ENCODE assay signal across 19 cellular contexts in genomic region chr14:79408696-79409095, GRCh38.
"Had no signal": no experiment of that assay in that cellular context is flagged by ENCODE, and none has a peak within 500 bp of the region (broad histone marks: within the 10 kb centered on the region; RNA-seq: fewer than 3 reads in every experiment).

No MANE protein-coding gene starts in this region.

- H3K27me3 ChIP-seq: body of pancreas, colonic mucosa, heart left ventricle, spleen, upper lobe of right lung had no signal

- H3K36me3 ChIP-seq: colonic mucosa, heart left ventricle, left ventricle myocardium inferior, spleen, thoracic aorta, upper lobe of right lung, WERI-Rb-1 had no signal

- H3K9ac ChIP-seq: parathyroid adenoma had no signal

- H3K4me3 Mint-ChIP-seq: activated naive CD8-positive, alpha-beta T cell treated with anti-CD3 and anti-CD28 coated beads, Interleukin-2, amount 10 ng/mL, durations not matched to agents 7 days and 5 days; immature natural killer cell; stimulated activated naive B cell treated with anti-CD40 and anti-IgM and Interleukin-4, amounts not matched to agents 10 μg/mL and 1 μg/mL and 100 μg/mL, for 72 hours had no signal

- H3K36me3 Mint-ChIP-seq: activated naive CD8-positive, alpha-beta T cell treated with anti-CD3 and anti-CD28 coated beads, Interleukin-2, amount 10 ng/mL, durations not matched to agents 7 days and 5 days; immature natural killer cell; stimulated activated naive B cell treated with anti-CD40 and anti-IgM and Interleukin-4, amounts not matched to agents 10 μg/mL and 1 μg/mL and 100 μg/mL, for 72 hours had no signal

- H3K9me3 Mint-ChIP-seq: activated naive CD8-positive, alpha-beta T cell treated with anti-CD3 and anti-CD28 coated beads, Interleukin-2, amount 10 ng/mL, durations not matched to agents 7 days and 5 days had no signal

- ATAC-seq: body of pancreas; heart left ventricle; stimulated activated naive B cell treated with anti-CD40 and anti-IgM and Interleukin-4, amounts not matched to agents 10 μg/mL and 1 μg/mL and 100 μg/mL, for 72 hours had no signal

- H3K4me3 ChIP-seq: body of pancreas, colonic mucosa, heart left ventricle, left ventricle myocardium inferior, spleen, thoracic aorta, upper lobe of right lung had no signal

- H3K4me1 Mint-ChIP-seq: activated naive CD8-positive, alpha-beta T cell treated with anti-CD3 and anti-CD28 coated beads, Interleukin-2, amount 10 ng/mL, durations not matched to agents 7 days and 5 days; immature natural killer cell; stimulated activated naive B cell treated with anti-CD40 and anti-IgM and Interleukin-4, amounts not matched to agents 10 μg/mL and 1 μg/mL and 100 μg/mL, for 72 hours had no signal

- H2AFZ ChIP-seq: parathyroid adenoma had no signal

- H3K27ac ChIP-seq: body of pancreas, colonic mucosa, heart left ventricle, left ventricle myocardium inferior, parathyroid adenoma, spleen, thoracic aorta, upper lobe of right lung, WERI-Rb-1 had no signal

- DNase-seq: activated CD4-positive, alpha-beta T cell treated with anti-CD3 and anti-CD28 coated beads, Interleukin-2, amount 50 U/mL, for 48 hours; activated naive CD8-positive, alpha-beta T cell treated with anti-CD3 and anti-CD28 coated beads, Interleukin-2, amount 10 ng/mL, durations not matched to agents 7 days and 5 days; amygdala; body of pancreas; caudate nucleus; colonic mucosa; erythroblast; heart left ventricle; immature natural killer cell; kidney glomerular epithelial cell; left ventricle myocardium inferior; mammary epithelial cell; spleen; stimulated activated naive B cell treated with anti-CD40 and anti-IgM and Interleukin-4, amounts not matched to agents 10 μg/mL and 1 μg/mL and 100 μg/mL, for 72 hours; T-helper 2 cell; upper lobe of right lung; WERI-Rb-1 had no signal

- H3K27ac Mint-ChIP-seq: activated naive CD8-positive, alpha-beta T cell treated with anti-CD3 and anti-CD28 coated beads, Interleukin-2, amount 10 ng/mL, durations not matched to agents 7 days and 5 days; immature natural killer cell; stimulated activated naive B cell treated with anti-CD40 and anti-IgM and Interleukin-4, amounts not matched to agents 10 μg/mL and 1 μg/mL and 100 μg/mL, for 72 hours had no signal

- H3K4me1 ChIP-seq: colonic mucosa, heart left ventricle, left ventricle myocardium inferior, spleen, upper lobe of right lung had no signal

- H3K9me3 ChIP-seq: body of pancreas, colonic mucosa, heart left ventricle, left ventricle myocardium inferior, spleen, thoracic aorta, upper lobe of right lung had no signal

- H3K27me3 Mint-ChIP-seq: activated naive CD8-positive, alpha-beta T cell treated with anti-CD3 and anti-CD28 coated beads, Interleukin-2, amount 10 ng/mL, durations not matched to agents 7 days and 5 days; stimulated activated naive B cell treated with anti-CD40 and anti-IgM and Interleukin-4, amounts not matched to agents 10 μg/mL and 1 μg/mL and 100 μg/mL, for 72 hours had no signal
